In the genomic region with DNA sequence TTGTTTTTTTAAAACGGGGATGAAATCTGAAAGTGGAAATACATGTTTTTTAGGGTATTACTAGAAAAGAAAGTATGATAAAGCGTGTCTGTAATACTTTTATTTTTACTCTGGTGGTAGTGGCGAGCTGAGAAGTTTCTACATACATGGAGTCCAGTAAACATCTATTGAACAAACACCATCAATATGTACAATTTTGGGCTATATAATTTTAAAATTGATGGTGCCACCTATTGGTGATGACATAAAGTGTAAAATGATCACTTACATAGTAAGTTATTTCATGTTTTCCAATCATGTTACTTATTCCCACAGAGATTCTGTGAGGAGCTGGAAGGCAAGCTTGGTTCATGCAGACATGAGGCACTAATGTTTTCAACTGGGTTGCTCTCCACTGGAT, we compare ENCODE assay signal across 8 cellular contexts. TPM values are rescaled to one million over a fixed set of nuclear protein-coding genes. Genes with fewer than 3 reads are reported as not detected.
A peak's percentile ranks its signal among the peaks of the same experiment; 100 is the strongest.
DNase-seq lines count a peak whose midpoint lies in the region; ATAC-seq, FAIRE-seq and TF ChIP-seq lines count a peak whose summit lies in the region.

No MANE protein-coding gene starts in this region.

- FAIRE-seq in RCC 7860 (lab: Jason Lieb, UNC): peak; percentile 67

- H3K9ac ChIP-seq in rectal smooth muscle tissue (ENCODE audit: low read length): no peak overlapping the region

- WGBS in esophagus muscularis mucosa: 55% methylated on average over 3 of the region's 3 CpGs

- H3K27me3 ChIP-seq in esophagus muscularis mucosa (no peaks in the 10 kb centered on the region), rectal smooth muscle tissue (ENCODE audit: control insufficient read depth, insufficient read depth, low read length) (no peaks in the 10 kb centered on the region)

- no peaks in the 10 kb centered on the region for H3K9me3 ChIP-seq in esophagus muscularis mucosa

- H3K4me3 ChIP-seq in esophagus muscularis mucosa (no peak overlapping the region), rectal smooth muscle tissue (ENCODE audit: low read length) (no peak overlapping the region)

- peak; percentile 10 for TF ChIP-seq CTCF in AG09319 (IDR thresholded peaks at IDR 0.05; ENCODE audit: low read depth, low read length)
- peak in 2 of 3 experiments; percentile 42 to 47 for TF ChIP-seq CTCF in esophagus muscularis mucosa (IDR thresholded peaks at IDR 0.05)

- intact Hi-C loops in esophagus muscularis mucosa (cut with DNase I): loop anchor here (5.0 to 10.0 kb wide), 2 partner anchors 36 to 131 kb away; no protein-coding TSS in a partner anchor

- H3K27ac ChIP-seq in esophagus muscularis mucosa (replicated peaks in 1 of 4) (peak overlapping the region; percentile 58 to 74 (median 60)), rectal smooth muscle tissue (ENCODE audit: low read depth, low read length) (peak overlapping the region; percentile 59)

- peaks cover 10 to 15% (median 15%) of the 10 kb centered on the region in 4 donors for H3K4me1 ChIP-seq in esophagus muscularis mucosa
- H3K4me1 ChIP-seq in rectal smooth muscle tissue (ENCODE audit: control insufficient read depth, insufficient read depth, low read length): peaks cover 2% of the 10 kb centered on the region

- DNase-seq in AG09319 (ENCODE audit: extremely low read depth, low read depth) (no peak), RCC 7860 (ENCODE audit: low spot score) (no peak), esophagus muscularis mucosa (ENCODE audit: extremely low spot score) (no peak), NCI-H2107 treated with DMSO at 0.1 percent for 48 hours (lab: John Stamatoyannopoulos, UW; ENCODE audit: unreplicated experiment) (no peak)

- TF ChIP-seq POLR2A in esophagus muscularis mucosa (IDR thresholded peaks at IDR 0.05; ENCODE audit: low read depth): no peak

- ATAC-seq in GM18909 (IDR thresholded peaks at IDR 0.05; ENCODE audit: poor library complexity, unreplicated experiment): peak; percentile 56
- ATAC-seq in HG03521 (IDR thresholded peaks at IDR 0.05; ENCODE audit: unreplicated experiment): no peak
- no peak for ATAC-seq in HG02884 (IDR thresholded peaks at IDR 0.05; ENCODE audit: unreplicated experiment)

- no peak for TF ChIP-seq EP300 in esophagus muscularis mucosa (IDR thresholded peaks at IDR 0.05)

- H3K36me3 ChIP-seq in esophagus muscularis mucosa (no peaks in the 10 kb centered on the region), rectal smooth muscle tissue (ENCODE audit: control insufficient read depth, insufficient read depth, low read length) (no peaks in the 10 kb centered on the region)

RNA-seq across cellular contexts. Expression of a gene that starts 31.5 kb away (rescaled TPM):
- total RNA-seq in esophagus muscularis mucosa: 100 to 1,000 TPM in 1 of 4 donors, 10 to 100 TPM in 3; 62.0 to 115 (median 72.3) TPM
